6 cellular contexts compared by ENCODE assay signal in genomic region chr19:58304748-58305064, GRCh38. TPM values are rescaled to one million over a fixed set of nuclear protein-coding genes. Genes with fewer than 3 reads are reported as not detected.
A peak's percentile ranks its signal among the peaks of the same experiment; 100 is the strongest.
DNase-seq lines count a peak whose midpoint lies in the region; ATAC-seq and TF ChIP-seq lines count a peak whose summit lies in the region.

No MANE protein-coding gene starts in this region.

- H3K27me3 ChIP-seq in gastrocnemius medialis, result peaks cover 0 to 5% (median 0%) of the 10 kb centered on the region in 3 donors

- peaks cover 0 to 7% (median 6%) of the 10 kb centered on the region in 3 donors for H3K9me3 ChIP-seq in gastrocnemius medialis

- H3K27ac ChIP-seq in gastrocnemius medialis, result peak overlapping the region; percentile 85 to 93 (median 89)

- no peaks in the 10 kb centered on the region for H3K9me3 Mint-ChIP-seq in effector memory CD8-positive, alpha-beta T cell

- H3K27ac Mint-ChIP-seq in effector memory CD8-positive, alpha-beta T cell, result peak overlapping the region; percentile 96 to 99

- peaks cover 24 to 39% of the 10 kb centered on the region in 2 donors for H3K4me1 Mint-ChIP-seq in effector memory CD8-positive, alpha-beta T cell (ENCODE audit: low read depth in 2 of 2)

- DNase-seq in NCI-H82 (lab: John Stamatoyannopoulos, UW), result peak; percentile 71
- DNase-seq in NCI-H82 treated with DMSO at 0.1 percent for 48 hours (lab: John Stamatoyannopoulos, UW; ENCODE audit: unreplicated experiment), result no peak
- DNase-seq in effector memory CD8-positive, alpha-beta T cell, result no peak
- no peak for DNase-seq in gastrocnemius medialis
- no peak for DNase-seq in NOMO-1 treated with DMSO at 0.1 percent for 48 hours (lab: John Stamatoyannopoulos, UW; ENCODE audit: unreplicated experiment)
- DNase-seq in HuH-7.5 (ENCODE audit: low spot score), result no peak

- H3K4me1 ChIP-seq in gastrocnemius medialis, result peaks cover 12 to 14% of the 10 kb centered on the region in 2 donors

- H3K27me3 Mint-ChIP-seq in effector memory CD8-positive, alpha-beta T cell, result no peaks in the 10 kb centered on the region

- no peak for ATAC-seq in effector memory CD8-positive, alpha-beta T cell (replicated peaks)
- peak; percentile 23 to 43 for ATAC-seq in gastrocnemius medialis

- peaks cover 28% of the 10 kb centered on the region for H3K36me3 Mint-ChIP-seq in effector memory CD8-positive, alpha-beta T cell (ENCODE audit: insufficient read depth)

- TF ChIP-seq CTCF in gastrocnemius medialis (IDR thresholded peaks at IDR 0.05 in 4 of 5, conservative IDR thresholded peaks at IDR 0.05 in 1 of 5), result no peak

- H3K4me3 Mint-ChIP-seq in effector memory CD8-positive, alpha-beta T cell, result peak overlapping the region; percentile 91 to 97

- H3K4me3 ChIP-seq in gastrocnemius medialis, result peak overlapping the region; percentile 58 to 93 (median 86)

- in situ Hi-C loops in gastrocnemius medialis (cut with MboI; ENCODE audit: low sequenced_read_pairs in 4 of 4), result no loop called here

- TF ChIP-seq POLR2A in gastrocnemius medialis (IDR thresholded peaks at IDR 0.05), result no peak

- intact Hi-C loops in gastrocnemius medialis (cut with DNase I; ENCODE audit: low total_unique reads), result loop anchor here (1.0 to 10.0 kb wide), 9 partner anchors 23 to 1900 kb away; partner anchors contain the start of genes ZBTB45, ZNF274, ZNF497 and ZNF583

- peaks cover 0 to 36% of the 10 kb centered on the region in 2 donors for H3K36me3 ChIP-seq in gastrocnemius medialis

RNA-seq across cellular contexts. Expression of gene ERVK3-1, which starts 0.5 kb away (rescaled TPM):
- total RNA-seq in gastrocnemius medialis, result 10 to 100 TPM; 27.1 to 38.2 (median 32.4) TPM

RNA-seq across cellular contexts. Expression of gene ZSCAN22, which starts 22.1 kb away (rescaled TPM):
- 1 to 10 TPM; 1.1 to 2.4 (median 1.8) TPM for total RNA-seq in gastrocnemius medialis

RNA-seq across cellular contexts. Expression of gene ZNF8, which starts 26.0 kb away (rescaled TPM):
- total RNA-seq in gastrocnemius medialis, result 1 to 10 TPM in 2 of 4 donors, under 1 TPM in 2; 0.78 to 2.1 (median 1.2) TPM

RNA-seq across cellular contexts. Expression of gene A1BG, which starts 48.6 kb away (rescaled TPM):
- total RNA-seq in gastrocnemius medialis, result 10 to 100 TPM in 1 of 4 donors, 1 to 10 TPM in 2, not detected in 1; 4.5 to 12.5 (median 9.0) TPM

RNA-seq across cellular contexts. Expression of gene ZNF497, which starts 57.8 kb away (rescaled TPM):
- under 1 TPM in 3 of 4 donors, not detected in 1; 0.07 to 0.87 (median 0.36) TPM for total RNA-seq in gastrocnemius medialis
